Comparison of ENCODE assay signal across 1 cellular context in the genomic region with DNA sequence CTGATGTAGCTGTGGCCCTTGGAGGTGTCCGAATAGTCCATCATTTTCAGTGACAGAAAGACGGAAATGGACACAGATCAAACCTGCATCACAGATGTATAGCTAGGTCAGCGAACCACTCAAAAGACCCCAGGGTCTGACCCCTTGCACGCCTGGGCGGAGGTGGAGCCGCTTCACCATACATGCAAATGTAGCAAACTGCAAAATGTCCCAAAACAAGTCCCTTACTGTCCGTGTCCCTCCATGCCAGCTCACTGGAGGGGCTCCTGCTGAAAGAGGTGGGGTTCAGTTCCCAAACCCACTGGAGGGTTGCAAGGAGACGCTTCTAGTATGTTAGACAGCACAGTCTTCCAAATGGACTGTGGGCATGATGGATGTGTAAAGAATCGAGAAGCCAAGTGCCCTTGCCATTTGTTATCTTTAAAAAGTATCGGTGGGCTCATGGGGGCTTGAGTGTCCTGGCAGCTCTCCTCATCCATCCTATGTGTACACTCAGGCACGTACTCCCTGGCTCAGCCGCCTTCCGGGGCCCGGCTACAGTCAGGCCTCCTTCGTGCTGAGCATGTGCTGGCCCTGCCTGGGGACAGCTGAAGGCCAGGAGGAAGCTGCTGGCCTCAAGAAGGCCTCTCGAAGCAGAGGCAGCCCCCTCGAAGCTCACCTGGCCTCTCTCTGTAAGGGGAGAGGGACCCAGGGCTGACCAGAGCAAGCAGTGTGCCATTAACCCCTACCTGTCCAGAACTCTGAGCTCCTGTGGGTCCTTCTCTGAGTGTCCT.
TF ChIP-seq lines count a peak whose summit lies in the region.

No MANE protein-coding gene starts in this region.

TF ChIP-seq in K562, 482 proteins besides CTCF, POLR2A, EP300 and RAD21 (continued from another document):
- TF ChIP-seq, protein P1, sequence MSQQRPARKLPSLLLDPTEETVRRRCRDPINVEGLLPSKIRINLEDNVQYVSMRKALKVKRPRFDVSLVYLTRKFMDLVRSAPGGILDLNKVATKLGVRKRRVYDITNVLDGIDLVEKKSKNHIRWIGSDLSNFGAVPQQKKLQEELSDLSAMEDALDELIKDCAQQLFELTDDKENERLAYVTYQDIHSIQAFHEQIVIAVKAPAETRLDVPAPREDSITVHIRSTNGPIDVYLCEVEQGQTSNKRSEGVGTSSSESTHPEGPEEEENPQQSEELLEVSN (IDR thresholded peaks at IDR 0.05; ENCODE audit: borderline replicate concordance in 1 of 2, extremely low read depth in 1 of 2, insufficient read depth in 1 of 2, insufficient read length in 1 of 2, low read depth in 1 of 2, low read length in 1 of 2, poor library complexity in 1 of 2, severe bottlenecking in 1 of 2) = peak in 1 of 2 experiments; percentile 46
- TF ChIP-seq ARHGAP35 (IDR thresholded peaks at IDR 0.05; ENCODE audit: partially characterized antibody) (no peak), L3MBTL2 (IDR thresholded peaks at IDR 0.05) (peak; percentile 60; the same call in 1 of the 2 replicates), NRF1 (conservative IDR thresholded peaks at IDR 0.05 in 1 of 2, IDR thresholded peaks at IDR 0.05 in 1 of 2) (0 out of 4 replicates have a peak, but pooled peaks of 1 of the 2 experiments have one; percentile 23)
